14 cellular contexts compared by ENCODE assay signal in genomic region chrY:19816053-19816823, GRCh38.
DNase-seq lines count a peak whose midpoint lies in the region; ATAC-seq and TF ChIP-seq lines count a peak whose summit lies in the region.
"Had no signal": no experiment of that assay in that cellular context is flagged by ENCODE, and none has a peak within 500 bp of the region (broad histone marks: within the 10 kb centered on the region; RNA-seq: fewer than 3 reads in every experiment).

No MANE protein-coding gene starts in this region.

- no peak overlapping the region for H3K9ac ChIP-seq in mesendoderm (ENCODE audit: low read length)
- H3K9ac ChIP-seq: BLaER1 treated with 17β-estradiol and CSF1 and Interleukin-3, amounts not matched to agents 10 nM and 100 nM had no signal

- H2BK120ac ChIP-seq in mesendoderm (ENCODE audit: low read depth, low read length) = no peak overlapping the region

- peak overlapping the region; percentile 33; the same call in 1 of the 2 replicates for H3K4me3 ChIP-seq in ACC112 (ENCODE audit: low read depth, low read length)
- H3K4me3 ChIP-seq in RWPE2 (ENCODE audit: severe bottlenecking) = no peak overlapping the region
- H3K4me3 ChIP-seq in mesendoderm (ENCODE audit: low read length) = no peak overlapping the region
- H3K4me3 ChIP-seq: BLaER1 treated with 17β-estradiol and CSF1 and Interleukin-3, amounts not matched to agents 10 nM and 100 nM; K562; transverse colon had no signal

- no peak overlapping the region for H3K4me2 ChIP-seq in mesendoderm (ENCODE audit: low read length)
- H3K4me2 ChIP-seq: BLaER1 treated with 17β-estradiol and CSF1 and Interleukin-3, amounts not matched to agents 10 nM and 100 nM had no signal

- H3K27ac ChIP-seq in ACC112 (ENCODE audit: low read depth, low read length) (no peak overlapping the region), RWPE2 (ENCODE audit: poor library complexity, severe bottlenecking) (no peak overlapping the region), mesendoderm (ENCODE audit: low read depth, low read length) (no peak overlapping the region)
- H3K27ac ChIP-seq: BLaER1 treated with 17β-estradiol and CSF1 and Interleukin-3, amounts not matched to agents 10 nM and 100 nM; transverse colon had no signal

- H3K9me3 ChIP-seq in RWPE2 (ENCODE audit: severe bottlenecking) = no peaks in the 10 kb centered on the region
- H3K9me3 ChIP-seq: BLaER1 treated with 17β-estradiol and CSF1 and Interleukin-3, amounts not matched to agents 10 nM and 100 nM; transverse colon had no signal

- H3K79me1 ChIP-seq in mesendoderm (ENCODE audit: low read length) = no peaks in the 10 kb centered on the region

- no peak overlapping the region for H2AFZ ChIP-seq in ACC112 (ENCODE audit: low read length, unreplicated experiment)

- WGBS in mesendoderm (ENCODE audit: extremely low coverage, insufficient coverage, low lambda C conversion rate) = no CpG with 5 or more reads among the region's 18 CpGs

- H3K27me3 ChIP-seq in ACC112 (ENCODE audit: insufficient read depth, low read length) (no peaks in the 10 kb centered on the region), RWPE2 (ENCODE audit: insufficient read depth, poor library complexity, severe bottlenecking) (no peaks in the 10 kb centered on the region), mesendoderm (ENCODE audit: insufficient read depth, low read length, poor library complexity) (no peaks in the 10 kb centered on the region)
- H3K27me3 ChIP-seq: BLaER1 treated with 17β-estradiol and CSF1 and Interleukin-3, amounts not matched to agents 10 nM and 100 nM; transverse colon had no signal

- no peak overlapping the region for H2BK5ac ChIP-seq in mesendoderm (ENCODE audit: low read length)

- H3K79me2 ChIP-seq in ACC112 (ENCODE audit: control insufficient read depth, insufficient read depth, low read length, unreplicated experiment) (no peaks in the 10 kb centered on the region), mesendoderm (ENCODE audit: control insufficient read depth, insufficient read depth, low read length) (no peaks in the 10 kb centered on the region)

- ATAC-seq in GM18498 (IDR thresholded peaks at IDR 0.05; ENCODE audit: unreplicated experiment) (peak; percentile 67), RWPE2 (ENCODE audit: low read depth) (peak; percentile 46), left ventricle myocardium superior (peak; percentile 96), HG03045 (IDR thresholded peaks at IDR 0.05; ENCODE audit: unreplicated experiment) (no peak)
- ATAC-seq: K562 had no signal

- H3K18ac ChIP-seq in mesendoderm (ENCODE audit: low read length) = no peak overlapping the region

- no peak overlapping the region for H3K4ac ChIP-seq in mesendoderm (ENCODE audit: low read depth, low read length)

- H3K56ac ChIP-seq in mesendoderm (ENCODE audit: low read length) = no peak overlapping the region

- no peak overlapping the region for H3K23ac ChIP-seq in mesendoderm (ENCODE audit: low read length)

- intact Hi-C loops in left ventricle myocardium superior (cut with micrococcal nuclease) = no loop called here

- H3K4me1 ChIP-seq in ACC112 (ENCODE audit: control insufficient read depth, insufficient read depth, low read length, unreplicated experiment) = no peaks in the 10 kb centered on the region
- no peaks in the 10 kb centered on the region for H3K4me1 ChIP-seq in RWPE2 (ENCODE audit: insufficient read depth, poor library complexity, severe bottlenecking)
- H3K4me1 ChIP-seq in mesendoderm (ENCODE audit: control insufficient read depth, low read depth, low read length) = no peaks in the 10 kb centered on the region
- H3K4me1 ChIP-seq: BLaER1 treated with 17β-estradiol and CSF1 and Interleukin-3, amounts not matched to agents 10 nM and 100 nM; transverse colon had no signal

- no peaks in the 10 kb centered on the region for H3K36me3 ChIP-seq in ACC112 (ENCODE audit: insufficient read depth, low read length)
- H3K36me3 ChIP-seq in RWPE2 (ENCODE audit: low read depth) = no peaks in the 10 kb centered on the region
- H3K36me3 ChIP-seq in mesendoderm (ENCODE audit: control insufficient read depth, insufficient read depth, low read length) = no peaks in the 10 kb centered on the region
- H3K36me3 ChIP-seq: BLaER1 treated with 17β-estradiol and CSF1 and Interleukin-3, amounts not matched to agents 10 nM and 100 nM; transverse colon had no signal

- TF ChIP-seq CTCF in RWPE2 (IDR thresholded peaks at IDR 0.05; ENCODE audit: poor library complexity, severe bottlenecking) = no peak

- DNase-seq in RWPE2 (ENCODE audit: low spot score) (no peak), left ventricle myocardium superior (peak; percentile 69), NCI-H2227 (lab: John Stamatoyannopoulos, UW; ENCODE audit: unreplicated experiment) (no peak), glomerular visceral epithelial cell (ENCODE audit: extremely low spot score) (no peak), mesendoderm (no peak)
- DNase-seq: activated CD4-positive, alpha-beta T cell treated with anti-CD3 and anti-CD28 coated beads for 48 hours; H7; NCI-H446; transverse colon had no signal

- H2BK15ac ChIP-seq in mesendoderm (replicated peaks; ENCODE audit: low read depth) = no peak overlapping the region

- H4K5ac ChIP-seq in mesendoderm (ENCODE audit: low read length) = no peak overlapping the region

- H2AK5ac ChIP-seq in mesendoderm (ENCODE audit: low read length) = no peak overlapping the region

- H4K8ac ChIP-seq in mesendoderm (ENCODE audit: low read depth, low read length) = no peak overlapping the region
